1 cellular context compared by ENCODE assay signal in genomic region chr19:51926426-51926783, GRCh38.
TF ChIP-seq lines count a peak whose summit lies in the region.

No MANE protein-coding gene starts in this region.

TF ChIP-seq in K562, 482 proteins besides CTCF, POLR2A, EP300 and RAD21 (continues in another document):
- TF ChIP-seq RCOR1 (IDR thresholded peaks at IDR 0.05; ENCODE audit: borderline replicate concordance in 1 of 2, low read depth in 2 of 2, low read length in 2 of 2) (no peak), NR3C1 (CRISPR knock-in tag; IDR thresholded peaks at IDR 0.05) (no peak), ZNF134 (CRISPR knock-in tag; conservative IDR thresholded peaks at IDR 0.05) (no peak), KAT2B (IDR thresholded peaks at IDR 0.05; ENCODE audit: low read depth, low read length) (no peak), EGR1 (conservative IDR thresholded peaks at IDR 0.05) (no peak), ZNF740 (CRISPR knock-in tag; IDR thresholded peaks at IDR 0.05) (no peak), ZNF740 (tag; IDR thresholded peaks at IDR 0.05) (no peak), ZMIZ1 (IDR thresholded peaks at IDR 0.05; ENCODE audit: low read depth in 2 of 2, low read length in 2 of 2) (no peak), HSF4 (CRISPR knock-in tag; IDR thresholded peaks at IDR 0.05; ENCODE audit: borderline replicate concordance) (no peak), ZNF57 (CRISPR knock-in tag; IDR thresholded peaks at IDR 0.05) (no peak), ZBTB33 (CRISPR knock-in tag; IDR thresholded peaks at IDR 0.05) (peak; percentile 86), RNF2 (IDR thresholded peaks at IDR 0.05) (no peak), ZFP30 (CRISPR knock-in tag; IDR thresholded peaks at IDR 0.05; ENCODE audit: borderline replicate concordance) (no peak), CBFA2T3 (IDR thresholded peaks at IDR 0.05) (no peak), CREM (IDR thresholded peaks at IDR 0.05; ENCODE audit: low read depth) (no peak), HOXB6 (CRISPR knock-in tag; IDR thresholded peaks at IDR 0.05; ENCODE audit: borderline replicate concordance) (no peak), MBD1 (CRISPR knock-in tag; IDR thresholded peaks at IDR 0.05) (peak; percentile 56), ZBTB43 (CRISPR knock-in tag; IDR thresholded peaks at IDR 0.05) (no peak), POLR2G (IDR thresholded peaks at IDR 0.05; ENCODE audit: low read depth, low read length) (no peak), GTF2F1 (IDR thresholded peaks at IDR 0.05; ENCODE audit: low read depth, low read length) (no peak), RERE (CRISPR knock-in tag; IDR thresholded peaks at IDR 0.05; ENCODE audit: borderline replicate concordance) (no peak), SMAD3 (CRISPR knock-in tag; conservative IDR thresholded peaks at IDR 0.05) (no peak), ZNF583 (CRISPR knock-in tag; IDR thresholded peaks at IDR 0.05) (no peak), ZFP91 (CRISPR knock-in tag; IDR thresholded peaks at IDR 0.05) (no peak), ELK3 (CRISPR knock-in tag; IDR thresholded peaks at IDR 0.05) (no peak), NFRKB (IDR thresholded peaks at IDR 0.05; ENCODE audit: low read depth) (no peak), EWSR1 (IDR thresholded peaks at IDR 0.05; ENCODE audit: borderline replicate concordance, low read depth, partially characterized antibody) (no peak), FOXM1 (IDR thresholded peaks at IDR 0.05; ENCODE audit: low read depth) (peak; percentile 11; the same call in 1 of the 2 replicates), FOXM1 (CRISPR knock-in tag; IDR thresholded peaks at IDR 0.05; ENCODE audit: low read depth) (no peak), ZNF589 (CRISPR knock-in tag; IDR thresholded peaks at IDR 0.05; ENCODE audit: low read depth) (0 out of 2 replicates have a peak, but pooled peaks have one; percentile 10), BMI1 (IDR thresholded peaks at IDR 0.05; ENCODE audit: low read length) (no peak), SMARCE1 (IDR thresholded peaks at IDR 0.05) (no peak), CBX1 (IDR thresholded peaks at IDR 0.05; ENCODE audit: low read depth) (peak; percentile 42; the same call in 1 of the 2 replicates), FOXA3 (CRISPR knock-in tag; conservative IDR thresholded peaks at IDR 0.05 in 1 of 2, IDR thresholded peaks at IDR 0.05 in 1 of 2) (no peak), MYNN (IDR thresholded peaks at IDR 0.05) (no peak), MYNN (CRISPR knock-in tag; IDR thresholded peaks at IDR 0.05) (no peak), MTA1 (IDR thresholded peaks at IDR 0.05; ENCODE audit: borderline replicate concordance) (no peak)
